8 cellular contexts compared by ENCODE assay signal in genomic region chr1:241847796-241848668, GRCh38. TPM values are rescaled to one million over a fixed set of nuclear protein-coding genes. Genes with fewer than 3 reads are reported as not detected.
DNase-seq lines count a peak whose midpoint lies in the region; ATAC-seq, FAIRE-seq and TF ChIP-seq lines count a peak whose summit lies in the region.

Gene EXO1 (plus strand): TSS chr1:241848204. CDS start chr1:241850426, 2,222 bp downstream.

- H3K4me3 Mint-ChIP-seq in Calu3 (ENCODE audit: low read depth, unreplicated experiment), result peak within 1 kb of the TSS; percentile 100
- peak within 1 kb of the TSS; percentile 90 for H3K4me3 Mint-ChIP-seq in activated CD8-positive, alpha-beta memory T cell treated with anti-CD3 and anti-CD28 coated beads, Interleukin-2, amount 10 ng/mL, durations not matched to agents 7 days and 5 days

- no peak for TF ChIP-seq CTCF in Calu3 (IDR thresholded peaks at IDR 0.05; ENCODE audit: unreplicated experiment)

- H3K9me3 Mint-ChIP-seq in Calu3 (ENCODE audit: low read depth, unreplicated experiment), result no peaks in the 10 kb centered on the region
- H3K9me3 Mint-ChIP-seq in activated CD8-positive, alpha-beta memory T cell treated with anti-CD3 and anti-CD28 coated beads, Interleukin-2, amount 10 ng/mL, durations not matched to agents 7 days and 5 days (ENCODE audit: low read depth), result no peaks in the 10 kb centered on the region

- H3K27me3 ChIP-seq in NT2/D1 (ENCODE audit: insufficient read depth, insufficient read length), result no peaks in the 10 kb centered on the region

- peak; percentile 74 for FAIRE-seq in HTR-8/SVneo (lab: Jason Lieb, UNC)

- H3K4me1 ChIP-seq in NT2/D1 (ENCODE audit: insufficient read depth, insufficient read length), result no peaks in the 10 kb centered on the region
- no peaks in the 10 kb centered on the region for H3K4me1 ChIP-seq in mesodermal cell (ENCODE audit: control insufficient read depth, insufficient read depth, low read length, poor library complexity, severe bottlenecking)

- WGBS in mesodermal cell (ENCODE audit: insufficient coverage in 2 of 2), 2 experiments, result 0% methylated on average over 62 to 65 of the region's 68 CpGs

- in situ Hi-C loops in endometrial microvascular endothelial cells (cut with HindIII; ENCODE audit: inconsistent ontology term, low pct_unique_long_range_greater_than_20kb, low sequenced_read_pairs), result no loop called here

- DNase-seq in Calu3, result peak; percentile 90
- peak; percentile 91 for DNase-seq in HTR-8/SVneo (ENCODE audit: insufficient read length, low spot score)
- peak; percentile 96 for DNase-seq in NT2/D1 (ENCODE audit: low read depth, low spot score)
- peak; percentile 95 for DNase-seq in activated CD8-positive, alpha-beta memory T cell treated with anti-CD3 and anti-CD28 coated beads, Interleukin-2, amount 10 ng/mL, durations not matched to agents 7 days and 5 days
- peak; percentile 71 to 72 for DNase-seq in stimulated activated CD8-positive, alpha-beta memory T cell treated with anti-CD3 and anti-CD28 coated beads, Interleukin-15, amount 100 ng/mL, for 4 hours (ENCODE audit: low read depth in 2 of 2)

- CTCF ChIA-PET in Calu3 (lab: Charles Lee), result interaction anchor here (0.7 to 1.2 kb wide), 2 partner anchors 15 to 237 kb away, joined by 3 to 4 read pairs; no protein-coding TSS in a partner anchor
- CTCF ChIA-PET in activated CD8-positive, alpha-beta memory T cell treated with anti-CD3 and anti-CD28 coated beads, Interleukin-2, amount 10 ng/mL, durations not matched to agents 7 days and 5 days (lab: Charles Lee), result interaction anchor here (1.1 to 2.0 kb wide), 4 partner anchors 151 to 237 kb away, joined by 3 to 7 read pairs (median 4); partner anchors contain the start of gene MAP1LC3C

- no peaks in the 10 kb centered on the region for H3K27me3 Mint-ChIP-seq in Calu3 (ENCODE audit: unreplicated experiment)
- H3K27me3 Mint-ChIP-seq in activated CD8-positive, alpha-beta memory T cell treated with anti-CD3 and anti-CD28 coated beads, Interleukin-2, amount 10 ng/mL, durations not matched to agents 7 days and 5 days, result peaks cover 3% of the 10 kb centered on the region

- H3K27ac Mint-ChIP-seq in Calu3 (ENCODE audit: unreplicated experiment), result peak within 1 kb of the TSS; percentile 93
- peak within 1 kb of the TSS; percentile 99 for H3K27ac Mint-ChIP-seq in activated CD8-positive, alpha-beta memory T cell treated with anti-CD3 and anti-CD28 coated beads, Interleukin-2, amount 10 ng/mL, durations not matched to agents 7 days and 5 days

- TSS peak; percentile 72 for BruUV-seq in Calu3 (replicated peaks; lab: Mats Ljungman, UMichigan)

- peak within 1 kb of the TSS; percentile 97 for H3K4me3 ChIP-seq in NT2/D1 (ENCODE audit: insufficient read length, low read depth)
- H3K4me3 ChIP-seq in mesodermal cell (ENCODE audit: extremely low read depth, insufficient read depth, low read length, poor library complexity, severe bottlenecking), result peak within 1 kb of the TSS; percentile 83

- H3K36me3 Mint-ChIP-seq in Calu3 (ENCODE audit: insufficient read depth, unreplicated experiment), result peaks cover 22% of the 10 kb centered on the region
- peaks cover 24% of the 10 kb centered on the region for H3K36me3 Mint-ChIP-seq in activated CD8-positive, alpha-beta memory T cell treated with anti-CD3 and anti-CD28 coated beads, Interleukin-2, amount 10 ng/mL, durations not matched to agents 7 days and 5 days

- intact Hi-C loops in Calu3 (cut with micrococcal nuclease; ENCODE audit: unreplicated experiment), result no loop called here

- ATAC-seq in GM21367 (IDR thresholded peaks at IDR 0.05; ENCODE audit: unreplicated experiment), result peak; percentile 96
- ATAC-seq in activated CD8-positive, alpha-beta memory T cell treated with anti-CD3 and anti-CD28 coated beads, Interleukin-2, amount 10 ng/mL, durations not matched to agents 7 days and 5 days, result peak; percentile 97

- peak within 1 kb of the TSS; percentile 90 for H3K27ac ChIP-seq in mesodermal cell (ENCODE audit: low read depth, low read length, severe bottlenecking)

- peaks cover 31% of the 10 kb centered on the region for H3K4me1 Mint-ChIP-seq in Calu3 (ENCODE audit: low read depth, unreplicated experiment)
- H3K4me1 Mint-ChIP-seq in activated CD8-positive, alpha-beta memory T cell treated with anti-CD3 and anti-CD28 coated beads, Interleukin-2, amount 10 ng/mL, durations not matched to agents 7 days and 5 days, result peaks cover 36% of the 10 kb centered on the region

- peak within 1 kb of the TSS; percentile 96 for H3K9ac ChIP-seq in NT2/D1 (ENCODE audit: insufficient read length, low read depth)

- H3K9me3 ChIP-seq in NT2/D1 (ENCODE audit: insufficient read depth, low read length), result no peaks in the 10 kb centered on the region
- no peaks in the 10 kb centered on the region for H3K9me3 ChIP-seq in mesodermal cell (ENCODE audit: control insufficient read depth, low read length)

- H3K36me3 ChIP-seq in NT2/D1 (ENCODE audit: insufficient read depth, insufficient read length, low read length) (peaks cover 43% of the 10 kb centered on the region), mesodermal cell (ENCODE audit: control insufficient read depth, insufficient read depth, low read length) (peaks cover 22% of the 10 kb centered on the region)

RNA-seq across cellular contexts. Expression of gene EXO1, which starts in this region (rescaled TPM):
- total RNA-seq in Calu3 (2022) (19.9 and 36.3 TPM in 2 replicates), endometrial microvascular endothelial cells (ENCODE audit: inconsistent ontology term) (12.3 TPM)
- total RNA-seq in activated CD8-positive, alpha-beta memory T cell treated with anti-CD3 and anti-CD28 coated beads, Interleukin-2, amount 10 ng/mL, durations not matched to agents 7 days and 5 days, result 10 to 100 TPM; 46.3 to 51.6 TPM
- 11.2 TPM for polyA plus RNA-seq in mesodermal cell (2013, experiment 1 of 2)
- 16.0 TPM for polyA plus RNA-seq in mesodermal cell (2013, experiment 2 of 2)

Comparison
In these comparisons a context has a peak if more than half of its experiments do, and no peak if none do; other contexts are left out.
1. Peak in every context shown above with its lines: DNase-seq, ATAC-seq, H3K4me3 ChIP-seq and H3K27ac ChIP-seq.